ENCODE assay signal across 1 cellular context in the genomic region with DNA sequence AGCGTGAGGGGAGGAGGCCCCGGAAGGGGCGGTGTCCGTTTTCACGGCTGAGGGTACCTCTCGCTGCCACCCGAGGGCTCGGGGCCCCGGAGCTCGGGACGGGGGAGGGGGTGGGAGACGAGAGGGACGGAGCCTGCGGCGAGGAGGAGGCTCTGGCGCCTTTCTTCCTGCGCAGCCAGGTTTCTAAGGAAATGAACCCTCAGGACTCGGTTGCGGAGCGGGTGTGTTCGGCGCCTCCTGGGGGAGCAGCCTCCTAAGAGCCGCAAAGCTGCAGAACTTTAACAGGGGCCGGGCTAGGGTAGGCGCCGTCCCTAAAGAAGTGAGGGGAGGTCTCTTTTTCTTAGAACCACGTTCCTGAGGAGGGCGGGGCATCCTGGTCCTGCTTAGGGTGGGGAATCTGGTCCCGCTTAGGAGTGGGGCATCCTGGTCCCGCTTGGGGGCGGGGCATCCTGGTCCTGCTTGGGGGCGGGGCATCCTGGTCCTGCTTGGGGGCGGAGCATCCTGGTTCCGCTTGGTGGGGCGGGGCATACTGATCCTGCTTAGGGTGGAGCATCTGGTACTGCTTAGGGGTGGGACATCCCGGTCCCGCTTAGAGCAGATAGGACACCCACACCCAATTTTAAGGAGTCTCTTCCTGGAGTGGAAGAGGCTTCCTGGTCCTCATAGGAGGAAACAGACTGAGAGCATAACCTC.
TF ChIP-seq lines count a peak whose summit lies in the region.

No MANE protein-coding gene starts in this region.

TF ChIP-seq in SK-N-SH, 30 proteins besides CTCF, POLR2A, EP300 and RAD21 (continued from another document):
- TF ChIP-seq, protein P1, sequence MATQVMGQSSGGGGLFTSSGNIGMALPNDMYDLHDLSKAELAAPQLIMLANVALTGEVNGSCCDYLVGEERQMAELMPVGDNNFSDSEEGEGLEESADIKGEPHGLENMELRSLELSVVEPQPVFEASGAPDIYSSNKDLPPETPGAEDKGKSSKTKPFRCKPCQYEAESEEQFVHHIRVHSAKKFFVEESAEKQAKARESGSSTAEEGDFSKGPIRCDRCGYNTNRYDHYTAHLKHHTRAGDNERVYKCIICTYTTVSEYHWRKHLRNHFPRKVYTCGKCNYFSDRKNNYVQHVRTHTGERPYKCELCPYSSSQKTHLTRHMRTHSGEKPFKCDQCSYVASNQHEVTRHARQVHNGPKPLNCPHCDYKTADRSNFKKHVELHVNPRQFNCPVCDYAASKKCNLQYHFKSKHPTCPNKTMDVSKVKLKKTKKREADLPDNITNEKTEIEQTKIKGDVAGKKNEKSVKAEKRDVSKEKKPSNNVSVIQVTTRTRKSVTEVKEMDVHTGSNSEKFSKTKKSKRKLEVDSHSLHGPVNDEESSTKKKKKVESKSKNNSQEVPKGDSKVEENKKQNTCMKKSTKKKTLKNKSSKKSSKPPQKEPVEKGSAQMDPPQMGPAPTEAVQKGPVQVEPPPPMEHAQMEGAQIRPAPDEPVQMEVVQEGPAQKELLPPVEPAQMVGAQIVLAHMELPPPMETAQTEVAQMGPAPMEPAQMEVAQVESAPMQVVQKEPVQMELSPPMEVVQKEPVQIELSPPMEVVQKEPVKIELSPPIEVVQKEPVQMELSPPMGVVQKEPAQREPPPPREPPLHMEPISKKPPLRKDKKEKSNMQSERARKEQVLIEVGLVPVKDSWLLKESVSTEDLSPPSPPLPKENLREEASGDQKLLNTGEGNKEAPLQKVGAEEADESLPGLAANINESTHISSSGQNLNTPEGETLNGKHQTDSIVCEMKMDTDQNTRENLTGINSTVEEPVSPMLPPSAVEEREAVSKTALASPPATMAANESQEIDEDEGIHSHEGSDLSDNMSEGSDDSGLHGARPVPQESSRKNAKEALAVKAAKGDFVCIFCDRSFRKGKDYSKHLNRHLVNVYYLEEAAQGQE (IDR thresholded peaks at IDR 0.05; ENCODE audit: low read depth, low read length), result no peak
- TF ChIP-seq TEAD4 (IDR thresholded peaks at IDR 0.05; ENCODE audit: borderline replicate concordance, insufficient read depth) (no peak), CHD2 (IDR thresholded peaks at IDR 0.05; ENCODE audit: low read length, partially characterized antibody) (no peak), ZBTB33 (IDR thresholded peaks at IDR 0.05; ENCODE audit: borderline replicate concordance, low read depth) (no peak), SIN3A (IDR thresholded peaks at IDR 0.05; ENCODE audit: borderline replicate concordance, low read depth, low read length) (no peak), NFIC (IDR thresholded peaks at IDR 0.05; ENCODE audit: borderline replicate concordance) (no peak)
